Comparison of ENCODE assay signal across 9 cellular contexts in the genomic region with DNA sequence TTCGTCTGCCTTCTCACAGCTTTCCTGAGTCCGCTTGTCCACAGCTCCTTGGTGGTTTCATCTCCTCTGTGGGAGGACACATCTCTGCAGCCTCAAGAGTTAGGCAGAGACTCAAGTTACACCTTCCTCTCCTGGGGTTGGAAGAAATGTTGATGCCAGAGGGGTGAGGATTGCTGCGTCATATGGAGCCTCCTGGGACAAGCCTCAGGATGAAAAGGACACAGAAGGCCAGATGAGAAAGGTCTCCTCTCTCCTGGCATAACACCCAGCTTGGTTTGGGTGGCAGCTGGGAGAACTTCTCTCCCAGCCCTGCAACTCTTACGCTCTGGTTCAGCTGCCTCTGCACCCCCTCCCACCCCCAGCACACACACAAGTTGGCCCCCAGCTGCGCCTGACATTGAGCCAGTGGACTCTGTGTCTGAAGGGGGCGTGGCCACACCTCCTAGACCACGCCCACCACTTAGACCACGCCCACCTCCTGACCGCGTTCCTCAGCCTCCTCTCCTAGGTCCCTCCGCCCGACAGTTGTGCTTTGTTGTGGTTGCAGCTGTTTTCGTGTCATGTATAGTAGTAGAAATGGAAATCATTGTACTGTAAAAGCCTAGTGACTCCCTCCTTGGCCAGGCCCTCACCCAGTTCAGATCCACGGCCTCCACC. TPM values are rescaled to one million over a fixed set of nuclear protein-coding genes. Genes with fewer than 3 reads are reported as not detected.
A peak's percentile ranks its signal among the peaks of the same experiment; 100 is the strongest.
DNase-seq lines count a peak whose midpoint lies in the region; ATAC-seq and TF ChIP-seq lines count a peak whose summit lies in the region.
"Had no signal": no experiment of that assay in that cellular context is flagged by ENCODE, and none has a peak within 500 bp of the region (broad histone marks: within the 10 kb centered on the region; RNA-seq: fewer than 3 reads in every experiment).

No MANE protein-coding gene starts in this region.

- ATAC-seq in aorta (ENCODE audit: low FRiP score), result no peak

- WGBS in aorta, 2 donors, result 60 to 64% methylated on average over 14 of the region's 14 CpGs

- no peaks in the 10 kb centered on the region for H3K27me3 ChIP-seq in aorta (ENCODE audit: control insufficient read depth in 1 of 2, insufficient read depth in 2 of 2, low read length in 1 of 2)

- peak; percentile 68 for DNase-seq in CD1c-positive myeloid dendritic cell (ENCODE audit: extremely low spot score)
- peak; percentile 65 for DNase-seq in LHCN-M2 (ENCODE audit: low read depth)
- DNase-seq in activated CD4-positive, alpha-beta memory T cell treated with anti-CD3 and anti-CD28 coated beads, Interleukin-2, amount 10 ng/mL, durations not matched to agents 7 days and 5 days, result peak; percentile 83
- peak; percentile 30 for DNase-seq in fibroblast of mammary gland (ENCODE audit: low read depth)
- DNase-seq in stimulated activated CD8-positive, alpha-beta memory T cell treated with anti-CD3 and anti-CD28 coated beads, Interleukin-15, amount 100 ng/mL, for 4 hours (ENCODE audit: low read depth in 2 of 2), result peak; percentile 40 to 66
- no peak for DNase-seq in aorta
- DNase-seq in HK-2 (ENCODE audit: unreplicated experiment), result no peak
- DNase-seq in NCI-H1436 (lab: John Stamatoyannopoulos, UW), result no peak

- POLR2A ChIA-PET in activated CD4-positive, alpha-beta memory T cell treated with anti-CD3 and anti-CD28 coated beads, Interleukin-2, amount 10 ng/mL, durations not matched to agents 7 days and 5 days (lab: Charles Lee), result interaction anchor here (0.6 to 1.3 kb wide), 3 partner anchors 11 to 96 kb away, joined by 3 read pairs; a partner anchor contains a TSS

- TF ChIP-seq CTCF in fibroblast of mammary gland (conservative IDR thresholded peaks at IDR 0.05; ENCODE audit: control insufficient read depth, insufficient read depth, low read depth, low read length), result no peak

- H3K4me1 ChIP-seq in aorta (ENCODE audit: control insufficient read depth in 1 of 2, insufficient read depth in 2 of 2, low read length in 2 of 2), result no peaks in the 10 kb centered on the region

- H3K27ac ChIP-seq in aorta (ENCODE audit: low read depth in 1 of 2, low read length in 2 of 2), result no peak overlapping the region

- H3K36me3 ChIP-seq in aorta (ENCODE audit: control insufficient read depth in 1 of 2, insufficient read depth in 2 of 2, low read length in 1 of 2), result no peaks in the 10 kb centered on the region

- H3K9me3 ChIP-seq in aorta (ENCODE audit: control insufficient read depth, low read length), result no peaks in the 10 kb centered on the region

- CTCF ChIA-PET in activated CD4-positive, alpha-beta memory T cell treated with anti-CD3 and anti-CD28 coated beads, Interleukin-2, amount 10 ng/mL, durations not matched to agents 7 days and 5 days (lab: Charles Lee), result interaction anchor here (0.5 to 1.0 kb wide), 3 partner anchors 9 to 201 kb away, joined by 3 read pairs; no protein-coding TSS in a partner anchor

- peaks cover 8% of the 10 kb centered on the region for H3K4me1 Mint-ChIP-seq in activated CD4-positive, alpha-beta memory T cell treated with anti-CD3 and anti-CD28 coated beads, Interleukin-2, amount 10 ng/mL, durations not matched to agents 7 days and 5 days

- intact Hi-C loops in aorta (cut with DNase I), result no loop called here

- no peaks in the 10 kb centered on the region for H3K36me3 Mint-ChIP-seq in activated CD4-positive, alpha-beta memory T cell treated with anti-CD3 and anti-CD28 coated beads, Interleukin-2, amount 10 ng/mL, durations not matched to agents 7 days and 5 days (ENCODE audit: low read depth)
- H3K36me3 Mint-ChIP-seq: brain had no signal

- H3K9me3 Mint-ChIP-seq in activated CD4-positive, alpha-beta memory T cell treated with anti-CD3 and anti-CD28 coated beads, Interleukin-2, amount 10 ng/mL, durations not matched to agents 7 days and 5 days, result no peaks in the 10 kb centered on the region
- H3K9me3 Mint-ChIP-seq: brain had no signal

- H3K4me3 ChIP-seq in fibroblast of mammary gland (ENCODE audit: control insufficient read depth, low read depth, low read length) (no peak overlapping the region), aorta (ENCODE audit: low read length in 2 of 2) (no peak overlapping the region)

- no peak overlapping the region for H3K4me3 Mint-ChIP-seq in activated CD4-positive, alpha-beta memory T cell treated with anti-CD3 and anti-CD28 coated beads, Interleukin-2, amount 10 ng/mL, durations not matched to agents 7 days and 5 days
- H3K4me3 Mint-ChIP-seq: brain had no signal

- no peaks in the 10 kb centered on the region for H3K27me3 Mint-ChIP-seq in activated CD4-positive, alpha-beta memory T cell treated with anti-CD3 and anti-CD28 coated beads, Interleukin-2, amount 10 ng/mL, durations not matched to agents 7 days and 5 days

- no peak overlapping the region for H3K27ac Mint-ChIP-seq in activated CD4-positive, alpha-beta memory T cell treated with anti-CD3 and anti-CD28 coated beads, Interleukin-2, amount 10 ng/mL, durations not matched to agents 7 days and 5 days

RNA-seq across cellular contexts. Expression of a gene that starts 11.7 kb away (rescaled TPM):
- total RNA-seq in LHCN-M2 (2014; rRNA removed) (0.19 and 0.23 TPM in 2 replicates), aorta (10 to 100 TPM; 12.2 to 29.8 TPM)
- polyA plus RNA-seq in LHCN-M2 (2012), result 0.11 TPM
- not detected for total RNA-seq in activated CD4-positive, alpha-beta memory T cell treated with anti-CD3 and anti-CD28 coated beads, Interleukin-2, amount 10 ng/mL, durations not matched to agents 7 days and 5 days
- 1 to 10 TPM in 1 of 2 donors, under 1 TPM in 1; 0.77 to 3.5 TPM for polyA plus RNA-seq in aorta

Comparison
In these comparisons a context has a peak if more than half of its experiments do, and no peak if none do; other contexts are left out.
1. DNase-seq: peak in CD1c-positive myeloid dendritic cell (single experiment), LHCN-M2 (single experiment), activated CD4-positive, alpha-beta memory T cell treated with anti-CD3 and anti-CD28 coated beads, Interleukin-2, amount 10 ng/mL, durations not matched to agents 7 days and 5 days (single experiment), fibroblast of mammary gland (single experiment) and stimulated activated CD8-positive, alpha-beta memory T cell treated with anti-CD3 and anti-CD28 coated beads, Interleukin-15, amount 100 ng/mL, for 4 hours (2 of 2); none in aorta (0 of 2), HK-2 (single experiment) and NCI-H1436 (single experiment).
2. RNA of a gene that starts 11.7 kb away (total RNA-seq): 12.2 to 29.8 TPM in aorta; 0.19 to 0.23 TPM in LHCN-M2 and not detected in activated CD4-positive, alpha-beta memory T cell treated with anti-CD3 and anti-CD28 coated beads, Interleukin-2, amount 10 ng/mL, durations not matched to agents 7 days and 5 days; every median in the first group is over 10 times any median in the second.